ENCODE assay signal across 8 cellular contexts in genomic region chr18:12657048-12657848, GRCh38. TPM values are rescaled to one million over a fixed set of nuclear protein-coding genes. Genes with fewer than 3 reads are reported as not detected.
DNase-seq lines count a peak whose midpoint lies in the region; ATAC-seq and TF ChIP-seq lines count a peak whose summit lies in the region.

No MANE protein-coding gene starts in this region.

- no peak for TF ChIP-seq CTCF in CD8-positive, alpha-beta T cell (IDR thresholded peaks at IDR 0.05)
- TF ChIP-seq CTCF in endothelial cell (IDR thresholded peaks at IDR 0.05; ENCODE audit: unreplicated experiment): no peak

- peak overlapping the region; percentile 34 for H3K4me3 ChIP-seq in CD8-positive, alpha-beta T cell (ENCODE audit: low read depth, low read length)
- H3K4me3 ChIP-seq in mononuclear cell (ENCODE audit: low read length): peak overlapping the region; percentile 43

- H3K4me1 Mint-ChIP-seq in CD8-positive, alpha-beta T cell (ENCODE audit: low read depth): peaks cover 12% of the 10 kb centered on the region
- peaks cover 30% of the 10 kb centered on the region for H3K4me1 Mint-ChIP-seq in activated CD4-positive, alpha-beta T cell treated with anti-CD3 and anti-CD28 coated beads, Interleukin-2, amount 10 ng/mL, durations not matched to agents 24 days and 14 days
- peaks cover 33% of the 10 kb centered on the region for H3K4me1 Mint-ChIP-seq in endothelial cell (ENCODE audit: unreplicated experiment)

- peaks cover 2% of the 10 kb centered on the region for H3K36me3 Mint-ChIP-seq in CD8-positive, alpha-beta T cell
- H3K36me3 Mint-ChIP-seq in activated CD4-positive, alpha-beta T cell treated with anti-CD3 and anti-CD28 coated beads, Interleukin-2, amount 10 ng/mL, durations not matched to agents 24 days and 14 days (ENCODE audit: low read depth): peaks cover 4% of the 10 kb centered on the region
- H3K36me3 Mint-ChIP-seq in endothelial cell (ENCODE audit: low read depth, unreplicated experiment): peaks cover 4% of the 10 kb centered on the region

- H3K4me1 ChIP-seq in CD8-positive, alpha-beta T cell (ENCODE audit: insufficient read depth, low read length): peaks cover 9% of the 10 kb centered on the region
- H3K4me1 ChIP-seq in mononuclear cell (ENCODE audit: insufficient read depth, low read length): peaks cover 8% of the 10 kb centered on the region

- ATAC-seq in CD8-positive, alpha-beta T cell: peak; percentile 45
- peak; percentile 37 for ATAC-seq in GM19395 (IDR thresholded peaks at IDR 0.05; ENCODE audit: unreplicated experiment)
- ATAC-seq in HG03460 (IDR thresholded peaks at IDR 0.05; ENCODE audit: unreplicated experiment): peak; percentile 44

- H3K27me3 Mint-ChIP-seq in CD8-positive, alpha-beta T cell (ENCODE audit: low read depth): peaks cover 15% of the 10 kb centered on the region
- H3K27me3 Mint-ChIP-seq in activated CD4-positive, alpha-beta T cell treated with anti-CD3 and anti-CD28 coated beads, Interleukin-2, amount 10 ng/mL, durations not matched to agents 24 days and 14 days: peaks cover 23% of the 10 kb centered on the region
- H3K27me3 Mint-ChIP-seq in endothelial cell (ENCODE audit: unreplicated experiment): peaks cover 6% of the 10 kb centered on the region

- H3K36me3 ChIP-seq in CD8-positive, alpha-beta T cell (ENCODE audit: insufficient read depth, low read length): no peaks in the 10 kb centered on the region

- H3K9me3 Mint-ChIP-seq in CD8-positive, alpha-beta T cell: no peaks in the 10 kb centered on the region
- no peaks in the 10 kb centered on the region for H3K9me3 Mint-ChIP-seq in activated CD4-positive, alpha-beta T cell treated with anti-CD3 and anti-CD28 coated beads, Interleukin-2, amount 10 ng/mL, durations not matched to agents 24 days and 14 days
- H3K9me3 Mint-ChIP-seq in endothelial cell (ENCODE audit: unreplicated experiment): no peaks in the 10 kb centered on the region

- POLR2A ChIA-PET in CD8-positive, alpha-beta T cell (lab: Charles Lee): no interaction called here

- no peaks in the 10 kb centered on the region for H3K9me3 ChIP-seq in CD8-positive, alpha-beta T cell (ENCODE audit: low read length)
- H3K9me3 ChIP-seq in mononuclear cell (ENCODE audit: low read depth, low read length): no peaks in the 10 kb centered on the region

- peak in 2 of 7 experiments; percentile 5 to 49 for DNase-seq in CD8-positive, alpha-beta T cell
- DNase-seq in activated CD4-positive, alpha-beta T cell treated with anti-CD3 and anti-CD28 coated beads, Interleukin-2, amount 10 ng/mL, durations not matched to agents 24 days and 14 days: peak; percentile 76
- DNase-seq in endothelial cell (ENCODE audit: low spot score) (peak; percentile 54), kidney glomerular epithelial cell (lab: John Stamatoyannopoulos, UW) (no peak)

- intact Hi-C loops in CD8-positive, alpha-beta T cell (cut with DNase I, micrococcal nuclease): loop anchor here (5.0 to 10.0 kb wide), 4 partner anchors 250 to 722 kb away; partner anchors contain the start of genes AFG3L2 (in 1 of the 2) and PRELID3A (in 1 of the 2)
- intact Hi-C loops in activated CD4-positive, alpha-beta T cell treated with anti-CD3 and anti-CD28 coated beads, Interleukin-2, amount 10 ng/mL, durations not matched to agents 24 days and 14 days (cut with micrococcal nuclease): loop anchor here (1.0 to 5.0 kb wide), 2 partner anchors 237 to 250 kb away; partner anchors contain the start of gene PRELID3A

- H3K4me3 Mint-ChIP-seq in CD8-positive, alpha-beta T cell: peak overlapping the region; percentile 81
- H3K4me3 Mint-ChIP-seq in activated CD4-positive, alpha-beta T cell treated with anti-CD3 and anti-CD28 coated beads, Interleukin-2, amount 10 ng/mL, durations not matched to agents 24 days and 14 days: peak overlapping the region; percentile 86
- peak overlapping the region; percentile 95 for H3K4me3 Mint-ChIP-seq in endothelial cell (ENCODE audit: unreplicated experiment)

- CTCF ChIA-PET in CD8-positive, alpha-beta T cell (lab: Charles Lee): no interaction called here

- H3K27ac ChIP-seq in CD8-positive, alpha-beta T cell (ENCODE audit: low read depth, low read length): no peak overlapping the region
- H3K27ac ChIP-seq in temporal lobe (ENCODE audit: low read depth, low read length): peak overlapping the region; percentile 74

- H3K27ac Mint-ChIP-seq in CD8-positive, alpha-beta T cell: no peak overlapping the region
- peak overlapping the region; percentile 75 for H3K27ac Mint-ChIP-seq in activated CD4-positive, alpha-beta T cell treated with anti-CD3 and anti-CD28 coated beads, Interleukin-2, amount 10 ng/mL, durations not matched to agents 24 days and 14 days
- H3K27ac Mint-ChIP-seq in endothelial cell (ENCODE audit: unreplicated experiment): peak overlapping the region; percentile 96

- H3K27me3 ChIP-seq in CD8-positive, alpha-beta T cell (ENCODE audit: insufficient read depth, low read length): no peaks in the 10 kb centered on the region
- H3K27me3 ChIP-seq in mononuclear cell (ENCODE audit: insufficient read depth, low read length): peaks cover 23% of the 10 kb centered on the region

RNA-seq across cellular contexts. Expression of gene SPIRE1, which starts 0.7 kb away (rescaled TPM):
- total RNA-seq in CD8-positive, alpha-beta T cell: under 1 TPM; 0.57 to 0.69 TPM
- 7.6 and 8.4 TPM in 2 replicates for total RNA-seq in activated CD4-positive, alpha-beta T cell treated with anti-CD3 and anti-CD28 coated beads, Interleukin-2, amount 10 ng/mL, durations not matched to agents 24 days and 14 days
- total RNA-seq in endothelial cell (ENCODE audit: unreplicated experiment) (31.3 TPM), mononuclear cell (5.0 TPM), temporal lobe (78.7 TPM)

RNA-seq across cellular contexts. Expression of gene CEP76, which starts 45.3 kb away (rescaled TPM):
- 10 to 100 TPM; 10.9 to 11.0 TPM for total RNA-seq in CD8-positive, alpha-beta T cell
- 14.4 and 16.3 TPM in 2 replicates for total RNA-seq in activated CD4-positive, alpha-beta T cell treated with anti-CD3 and anti-CD28 coated beads, Interleukin-2, amount 10 ng/mL, durations not matched to agents 24 days and 14 days
- 9.3 TPM for total RNA-seq in endothelial cell (ENCODE audit: unreplicated experiment)
- total RNA-seq in mononuclear cell: 9.6 TPM
- 13.0 TPM for total RNA-seq in temporal lobe

RNA-seq across cellular contexts. Expression of gene PSMG2, which starts 45.6 kb away (rescaled TPM):
- 10 to 100 TPM; 80.3 to 81.7 TPM for total RNA-seq in CD8-positive, alpha-beta T cell
- total RNA-seq in activated CD4-positive, alpha-beta T cell treated with anti-CD3 and anti-CD28 coated beads, Interleukin-2, amount 10 ng/mL, durations not matched to agents 24 days and 14 days: 109 and 111 TPM in 2 replicates
- total RNA-seq in endothelial cell (ENCODE audit: unreplicated experiment) (70.4 TPM), mononuclear cell (88.1 TPM), temporal lobe (45.0 TPM)
